In the genomic region with DNA sequence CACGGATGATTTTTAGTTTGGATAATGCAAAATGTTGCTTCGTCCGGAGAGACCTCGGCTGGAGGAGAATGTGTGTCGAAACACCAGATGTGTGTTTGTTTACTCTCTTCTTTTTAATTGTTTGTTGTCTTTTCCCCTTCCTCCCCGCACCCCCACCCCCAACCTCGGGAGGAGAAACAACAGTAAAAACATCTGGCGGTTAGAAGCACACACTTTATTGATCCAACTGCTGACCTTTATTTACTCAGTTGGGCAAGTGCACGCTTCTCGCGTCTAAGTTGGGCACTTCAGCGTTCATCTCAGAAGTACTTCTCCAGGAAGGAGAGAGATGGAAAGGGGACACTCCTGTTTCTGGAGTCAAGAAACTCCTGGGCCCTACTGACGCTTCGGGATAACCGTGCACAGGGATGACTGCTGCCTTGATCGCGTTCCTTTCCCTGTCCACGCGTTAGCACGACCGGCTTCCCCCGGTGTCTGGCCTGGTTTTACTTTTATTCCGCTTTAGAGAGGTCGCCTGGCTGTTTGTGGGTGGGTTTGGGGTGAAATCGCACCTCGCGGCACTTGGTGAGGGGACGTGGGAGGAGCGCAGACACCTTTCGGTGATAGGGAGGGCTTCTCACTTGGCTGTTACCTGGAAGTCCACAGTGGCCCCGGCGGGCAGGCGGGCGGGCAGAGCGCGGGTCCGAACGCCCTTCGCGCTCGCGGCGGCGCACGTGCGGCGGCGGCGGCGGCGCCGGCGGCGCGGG, we compare ENCODE assay signal across 9 cellular contexts.
DNase-seq lines count a peak whose midpoint lies in the region; ATAC-seq, FAIRE-seq and TF ChIP-seq lines count a peak whose summit lies in the region.
"Had no signal": no experiment of that assay in that cellular context is flagged by ENCODE, and none has a peak within 500 bp of the region (broad histone marks: within the 10 kb centered on the region; RNA-seq: fewer than 3 reads in every experiment).

No MANE protein-coding gene starts in this region.

- H3K27ac Mint-ChIP-seq in mesothelial cell of epicardium, result peak overlapping the region; percentile 81

- peak overlapping the region; percentile 81 to 91 for H3K27ac ChIP-seq in coronary artery

- peak; percentile 36 to 43 for DNase-seq in NCI-H524 (lab: John Stamatoyannopoulos, UW)
- DNase-seq in NCI-H524 treated with DMSO at 0.1 percent for 48 hours (lab: John Stamatoyannopoulos, UW), result no peak
- DNase-seq in NCI-H2171 treated with DMSO at 0.1 percent for 48 hours (lab: John Stamatoyannopoulos, UW), result peak; percentile 60
- no peak for DNase-seq in coronary artery (ENCODE audit: low spot score)
- no peak for DNase-seq in mesothelial cell of epicardium (ENCODE audit: low spot score in 2 of 2, unreplicated experiment in 2 of 2)
- DNase-seq in GM12891 (ENCODE audit: insufficient read length, low spot score), result no peak

- no peaks in the 10 kb centered on the region for H3K36me3 Mint-ChIP-seq in mesothelial cell of epicardium

- peak overlapping the region; percentile 80 for H3K4me3 ChIP-seq in coronary artery

- ATAC-seq in HG03139 (IDR thresholded peaks at IDR 0.05; ENCODE audit: unreplicated experiment) (no peak), HG03565 (IDR thresholded peaks at IDR 0.05; ENCODE audit: unreplicated experiment) (no peak)

- no peak for TF ChIP-seq POLR2A in GM12891 (IDR thresholded peaks at IDR 0.05; ENCODE audit: low read depth, low read length)

- TF ChIP-seq CTCF in coronary artery (IDR thresholded peaks at IDR 0.05), result no peak
- TF ChIP-seq CTCF in mesothelial cell of epicardium (IDR thresholded peaks at IDR 0.05; ENCODE audit: unreplicated experiment), result no peak

- H3K9me3 Mint-ChIP-seq in mesothelial cell of epicardium, result no peaks in the 10 kb centered on the region

- FAIRE-seq in GM12891 (lab: Jason Lieb, UNC), result no peak
- FAIRE-seq: G401.6 had no signal

- H3K27me3 Mint-ChIP-seq in mesothelial cell of epicardium (ENCODE audit: low read depth), result peaks cover 75% of the 10 kb centered on the region

- H3K4me3 Mint-ChIP-seq in mesothelial cell of epicardium, result peak overlapping the region; percentile 91

- H3K4me1 Mint-ChIP-seq in mesothelial cell of epicardium, result peaks cover 44% of the 10 kb centered on the region

TF ChIP-seq in GM12891, 5 proteins besides CTCF, POLR2A, EP300 and RAD21:
- no peak for TF ChIP-seq SPI1 (IDR thresholded peaks at IDR 0.05; ENCODE audit: low read depth, low read length)
- no peak for TF ChIP-seq TAF1 (IDR thresholded peaks at IDR 0.05; ENCODE audit: low read depth, low read length)
- no peak for TF ChIP-seq POLR2AphosphoS5 (IDR thresholded peaks at IDR 0.05; ENCODE audit: low read depth, low read length)
- TF ChIP-seq PAX5 (IDR thresholded peaks at IDR 0.05; ENCODE audit: insufficient read depth, low read length, severe bottlenecking), result no peak
- no peak for TF ChIP-seq POU2F2 (IDR thresholded peaks at IDR 0.05; ENCODE audit: low read depth, low read length)

Comparison
In these comparisons a context has a peak if more than half of its experiments do, and no peak if none do; other contexts are left out.
1. DNase-seq: peak in NCI-H524 (2 of 2) and NCI-H2171 treated with DMSO at 0.1 percent for 48 hours (single experiment); none in NCI-H524 treated with DMSO at 0.1 percent for 48 hours (single experiment), coronary artery (single experiment), mesothelial cell of epicardium (0 of 2) and GM12891 (single experiment).